Comparison of ENCODE assay signal across 21 cellular contexts in genomic region chr15:29731865-29732264, GRCh38.
"Had no signal": no experiment of that assay in that cellular context is flagged by ENCODE, and none has a peak within 500 bp of the region (broad histone marks: within the 10 kb centered on the region; RNA-seq: fewer than 3 reads in every experiment).

No MANE protein-coding gene starts in this region.

- ATAC-seq: activated CD8-positive, alpha-beta T cell treated with anti-CD3 and anti-CD28 coated beads for 36 hours had no signal

- H3K4me3 ChIP-seq: left ventricle myocardium inferior, thyroid gland had no signal

- H3K9me3 ChIP-seq: left ventricle myocardium inferior, thyroid gland had no signal

- H3K27me3 ChIP-seq: thyroid gland had no signal

- FAIRE-seq: colon, TTC549 had no signal

- H3K27ac ChIP-seq: left ventricle myocardium inferior, thyroid gland had no signal

- DNase-seq: activated B cell treated with CpG ODN at 0.5 μM for 24 hours; activated CD4-positive, alpha-beta T cell treated with anti-CD3 and anti-CD28 coated beads, Interleukin-2, amount 10 ng/mL, durations not matched to agents 24 days and 14 days; activated CD8-positive, alpha-beta T cell treated with anti-CD3 and anti-CD28 coated beads for 36 hours; activated naive CD4-positive, alpha-beta T cell treated with Interleukin-2 at 50 U/mL for 16 hours; activated naive CD8-positive, alpha-beta T cell treated with anti-CD3 and anti-CD28 coated beads, Interleukin-2, amount 10 ng/mL, durations not matched to agents 7 days and 5 days; activated T-cell treated with anti-CD3 and anti-CD28 coated beads, Interleukin-2, amount 50 U/mL, for 1 hour; amygdala; central memory CD4-positive, alpha-beta T cell; foreskin melanocyte; head of caudate nucleus; left ventricle myocardium inferior; mammary epithelial cell; midbrain; occipital lobe; stimulated activated CD4-positive, alpha-beta T cell treated with anti-CD3 and anti-CD28 coated beads, Interleukin-12 subunit alpha, Interleukin-12 subunit beta, amount 100 ng/mL, for 4 hours; stimulated activated CD4-positive, alpha-beta T cell treated with anti-CD3 and anti-CD28 coated beads, Interleukin-1b, Interleukin-23, amount 100 ng/mL, for 48 hours; stimulated activated CD8-positive, alpha-beta memory T cell treated with anti-CD3 and anti-CD28 coated beads, Interleukin-4, amount 100 ng/mL, for 48 hours; stimulated activated naive CD4-positive, alpha-beta T cell treated with Interleukin-2 at 50 U/mL for 16 hours; thyroid gland had no signal
